8 cellular contexts compared by ENCODE assay signal in genomic region chr3:100708644-100708988, GRCh38. TPM values are rescaled to one million over a fixed set of nuclear protein-coding genes. Genes with fewer than 3 reads are reported as not detected.
A peak's percentile ranks its signal among the peaks of the same experiment; 100 is the strongest.
DNase-seq lines count a peak whose midpoint lies in the region; ATAC-seq and TF ChIP-seq lines count a peak whose summit lies in the region.

No MANE protein-coding gene starts in this region.

- peak overlapping the region; percentile 88 for H3K4me3 Mint-ChIP-seq in activated CD4-positive, alpha-beta T cell treated with anti-CD3 and anti-CD28 coated beads, Interleukin-2, amount 10 ng/mL, durations not matched to agents 24 days and 14 days

- peaks cover under 1% of the 10 kb centered on the region for H3K27me3 Mint-ChIP-seq in activated CD4-positive, alpha-beta T cell treated with anti-CD3 and anti-CD28 coated beads, Interleukin-2, amount 10 ng/mL, durations not matched to agents 24 days and 14 days

- TF ChIP-seq CTCF in thoracic aorta (IDR thresholded peaks at IDR 0.05) = no peak

- H3K27me3 ChIP-seq in adipocyte (replicated peaks; ENCODE audit: control insufficient read depth, insufficient read depth, low read length) (no peaks in the 10 kb centered on the region), layer of hippocampus (ENCODE audit: control insufficient read depth, insufficient read depth, low read length) (no peaks in the 10 kb centered on the region), thoracic aorta (replicated peaks; ENCODE audit: insufficient read depth) (no peaks in the 10 kb centered on the region)

- H3K9me3 Mint-ChIP-seq in activated CD4-positive, alpha-beta T cell treated with anti-CD3 and anti-CD28 coated beads, Interleukin-2, amount 10 ng/mL, durations not matched to agents 24 days and 14 days = peaks cover 12% of the 10 kb centered on the region

- intact Hi-C loops in activated CD4-positive, alpha-beta T cell treated with anti-CD3 and anti-CD28 coated beads, Interleukin-2, amount 10 ng/mL, durations not matched to agents 24 days and 14 days (cut with micrococcal nuclease) = loop anchor here (5.0 kb wide), 1 partner anchor 864 kb away; the partner anchor contains the start of gene PCNP

- peak overlapping the region; percentile 94 for H3K27ac Mint-ChIP-seq in activated CD4-positive, alpha-beta T cell treated with anti-CD3 and anti-CD28 coated beads, Interleukin-2, amount 10 ng/mL, durations not matched to agents 24 days and 14 days

- peaks cover 30% of the 10 kb centered on the region for H3K4me1 Mint-ChIP-seq in activated CD4-positive, alpha-beta T cell treated with anti-CD3 and anti-CD28 coated beads, Interleukin-2, amount 10 ng/mL, durations not matched to agents 24 days and 14 days

- H3K4me3 ChIP-seq in adipocyte (ENCODE audit: low read length) (peak overlapping the region; percentile 86), thoracic aorta (peak overlapping the region; percentile 91)

- peaks cover 28% of the 10 kb centered on the region for H3K4me1 ChIP-seq in adipocyte (ENCODE audit: control insufficient read depth, insufficient read depth, low read length)
- peaks cover 15 to 30% of the 10 kb centered on the region in 2 donors for H3K4me1 ChIP-seq in thoracic aorta (ENCODE audit: control insufficient read depth in 1 of 2, low read depth in 2 of 2)

- ATAC-seq in thoracic aorta (ENCODE audit: insufficient number of reproducible peaks, low FRiP score, low read depth) = no peak
- no peak for ATAC-seq in HG03378 (IDR thresholded peaks at IDR 0.05; ENCODE audit: unreplicated experiment)

- peak overlapping the region; percentile 83 for H3K9ac ChIP-seq in adipocyte (ENCODE audit: low read length)

- peaks cover 7% of the 10 kb centered on the region for H3K36me3 ChIP-seq in adipocyte (ENCODE audit: control insufficient read depth, insufficient read depth, low read length, severe bottlenecking)
- no peaks in the 10 kb centered on the region for H3K36me3 ChIP-seq in thoracic aorta

- H3K9me3 ChIP-seq in adipocyte (ENCODE audit: control insufficient read depth, low read length) = no peaks in the 10 kb centered on the region
- H3K9me3 ChIP-seq in thoracic aorta = no peaks in the 10 kb centered on the region

- H3K36me3 Mint-ChIP-seq in activated CD4-positive, alpha-beta T cell treated with anti-CD3 and anti-CD28 coated beads, Interleukin-2, amount 10 ng/mL, durations not matched to agents 24 days and 14 days (ENCODE audit: low read depth) = peaks cover 24% of the 10 kb centered on the region

- H3K27ac ChIP-seq in layer of hippocampus (ENCODE audit: low read depth, low read length) (peak overlapping the region; percentile 86), thoracic aorta (peak overlapping the region; percentile 90 to 94)

- DNase-seq in activated CD4-positive, alpha-beta T cell treated with anti-CD3 and anti-CD28 coated beads, Interleukin-2, amount 10 ng/mL, durations not matched to agents 24 days and 14 days = no peak
- DNase-seq in activated CD4-positive, alpha-beta T cell treated with anti-CD3 and anti-CD28 coated beads for 48 hours = no peak
- DNase-seq in adipocyte (ENCODE audit: low read depth) (no peak), thoracic aorta (ENCODE audit: low spot score) (no peak), HT-29 (ENCODE audit: low spot score) (no peak), NCI-H446 (lab: John Stamatoyannopoulos, UW) (no peak)

RNA-seq across cellular contexts. Expression of gene TFG, which starts 0.7 kb away (rescaled TPM):
- 71.5 and 72.2 TPM in 2 replicates for total RNA-seq in activated CD4-positive, alpha-beta T cell treated with anti-CD3 and anti-CD28 coated beads, Interleukin-2, amount 10 ng/mL, durations not matched to agents 24 days and 14 days
- 10 to 100 TPM; 70.1 to 86.7 TPM for total RNA-seq in thoracic aorta
- 60.9 and 68.2 TPM in 2 replicates for total RNA-seq in HT-29 (2014; rRNA removed; shearing (Covaris generic))
